In genomic region chr7:28078036-28078901, GRCh38 we compare ENCODE assay signal across 8 cellular contexts.
DNase-seq lines count a peak whose midpoint lies in the region; ATAC-seq, FAIRE-seq and TF ChIP-seq lines count a peak whose summit lies in the region.

No MANE protein-coding gene starts in this region.

- H3K4me3 ChIP-seq in AG10803 (ENCODE audit: low read length) = no peak overlapping the region
- no peak overlapping the region for H3K4me3 ChIP-seq in esophagus muscularis mucosa
- no peak overlapping the region for H3K4me3 ChIP-seq in osteoblast (ENCODE audit: insufficient read depth, low read length)

- H3K27me3 ChIP-seq in esophagus muscularis mucosa (no peaks in the 10 kb centered on the region), osteoblast (ENCODE audit: insufficient read depth, low read length) (no peaks in the 10 kb centered on the region)

- FAIRE-seq in frontal cortex (lab: Jason Lieb, UNC) = no peak

- peak; percentile 100 for TF ChIP-seq CTCF in AG10803 (conservative IDR thresholded peaks at IDR 0.05; ENCODE audit: low read length)
- TF ChIP-seq CTCF in esophagus muscularis mucosa (IDR thresholded peaks at IDR 0.05) = peak in 2 of 3 experiments; percentile 94 to 96
- TF ChIP-seq CTCF in osteoblast (IDR thresholded peaks at IDR 0.05; ENCODE audit: extremely low read depth, low read depth, low read length) = peak; percentile 99

- intact Hi-C loops in esophagus muscularis mucosa (cut with DNase I) = loop anchor here (5.0 kb wide), 1 partner anchor 51 kb away; no protein-coding TSS in a partner anchor

- TF ChIP-seq EP300 in esophagus muscularis mucosa (IDR thresholded peaks at IDR 0.05) = no peak

- H3K4me1 ChIP-seq in esophagus muscularis mucosa (peaks cover 18 to 64% (median 53%) of the 10 kb centered on the region in 4 donors), osteoblast (ENCODE audit: insufficient read depth, low read length) (peaks cover 14% of the 10 kb centered on the region)

- ATAC-seq in GM18519 (IDR thresholded peaks at IDR 0.05; ENCODE audit: low FRiP score, unreplicated experiment) = peak; percentile 42

- H3K4me2 ChIP-seq in osteoblast (ENCODE audit: insufficient read depth, low read length) = no peak overlapping the region

- TF ChIP-seq POLR2A in esophagus muscularis mucosa (IDR thresholded peaks at IDR 0.05; ENCODE audit: low read depth) = no peak

- H4K20me1 ChIP-seq in osteoblast (ENCODE audit: insufficient read depth, low read length) = peaks cover 14% of the 10 kb centered on the region

- H3K79me2 ChIP-seq in osteoblast (ENCODE audit: insufficient read depth, low read length) = peaks cover 37% of the 10 kb centered on the region

- H3K36me3 ChIP-seq in esophagus muscularis mucosa (no peaks in the 10 kb centered on the region), osteoblast (ENCODE audit: insufficient read depth, low read length) (no peaks in the 10 kb centered on the region)

- no peaks in the 10 kb centered on the region for H3K9me3 ChIP-seq in esophagus muscularis mucosa
- H3K9me3 ChIP-seq in osteoblast (ENCODE audit: low read depth, low read length) = no peaks in the 10 kb centered on the region

- whole genome bisulfite sequencing in esophagus muscularis mucosa = 38% methylated on average over 7 of the region's 7 CpGs

- peak; percentile 66 for DNase-seq in AG10803 (ENCODE audit: low read depth)
- peak; percentile 27 for DNase-seq in NCI-H2196 (lab: John Stamatoyannopoulos, UW; ENCODE audit: unreplicated experiment)
- DNase-seq in activated CD4-positive, alpha-beta T cell treated with anti-CD3 and anti-CD28 coated beads, Interleukin-2, amount 50 U/mL, for 1 hour = peak; percentile 39
- DNase-seq in esophagus muscularis mucosa (ENCODE audit: extremely low spot score) = no peak
- DNase-seq in osteoblast (ENCODE audit: insufficient read length, low spot score, missing footprints) = no peak
- DNase-seq in frontal cortex (ENCODE audit: low spot score in 2 of 2) = no peak
- no peak for DNase-seq in 8988T

- no peak overlapping the region for H3K27ac ChIP-seq in esophagus muscularis mucosa (replicated peaks in 1 of 4)
- no peak overlapping the region for H3K27ac ChIP-seq in osteoblast (ENCODE audit: low read depth, low read length)

- H2AFZ ChIP-seq in osteoblast (ENCODE audit: low read length) = no peak overlapping the region

Comparison
In these comparisons a context has a peak if more than half of its experiments do, and no peak if none do; other contexts are left out.
1. DNase-seq: peak in AG10803 (single experiment), NCI-H2196 (single experiment) and activated CD4-positive, alpha-beta T cell treated with anti-CD3 and anti-CD28 coated beads, Interleukin-2, amount 50 U/mL, for 1 hour (single experiment); none in esophagus muscularis mucosa (single experiment), osteoblast (single experiment), frontal cortex (0 of 2) and 8988T (single experiment).
2. Peak in every context shown above with its lines, with median percentiles within 50 percentile points of each other: CTCF ChIP-seq.